In the genomic region with DNA sequence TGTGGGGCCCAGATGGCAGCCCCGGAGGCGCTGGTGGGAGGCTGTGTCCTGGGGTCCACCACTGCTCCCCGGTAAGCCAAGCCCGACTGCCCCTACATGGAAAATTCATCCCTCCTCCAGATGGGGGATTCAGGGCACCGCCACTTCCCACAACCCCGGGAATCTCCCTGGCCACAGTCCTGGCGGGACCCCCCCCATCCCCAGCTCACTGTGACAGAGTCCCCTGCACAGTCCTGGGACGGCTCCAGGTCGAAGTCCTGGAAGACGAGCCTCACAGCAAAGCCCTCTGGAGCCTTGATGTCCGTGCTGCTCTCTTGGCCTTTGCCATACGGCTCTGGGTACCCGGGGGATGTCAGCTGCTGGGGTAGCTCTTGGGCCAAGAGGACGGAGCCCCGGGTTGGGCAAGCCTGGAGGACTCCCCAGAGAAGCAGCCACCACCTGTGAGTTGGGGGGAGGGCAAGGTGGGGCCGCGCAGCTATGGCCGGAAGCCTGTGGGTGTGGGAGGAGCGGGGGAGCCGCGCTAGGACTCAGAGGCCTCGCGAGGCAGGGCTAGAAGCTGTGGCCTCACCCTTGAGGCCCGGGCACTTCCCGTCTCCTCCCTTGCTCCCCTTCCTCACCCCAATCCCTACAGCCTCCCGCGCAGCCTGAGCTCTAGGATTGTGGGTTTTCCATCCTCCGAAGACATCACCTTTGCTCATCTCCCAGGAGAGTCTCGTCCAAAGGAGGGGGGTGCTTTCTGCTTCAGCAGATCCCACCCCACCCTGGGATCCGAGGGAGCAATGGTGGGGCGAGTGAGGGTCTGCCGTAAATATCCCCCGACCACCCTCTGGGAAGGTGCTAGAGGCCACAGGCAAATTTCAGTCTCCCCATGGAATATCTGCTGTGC, we compare ENCODE assay signal across 1 cellular context.
TF ChIP-seq lines count a peak whose summit lies in the region.

No MANE protein-coding gene starts in this region.

TF ChIP-seq in HepG2, 621 proteins besides CTCF, POLR2A, EP300 and RAD21 (continued from another document and continues in another):
- TF ChIP-seq IRF9 (CRISPR knock-in tag; IDR thresholded peaks at IDR 0.05; ENCODE audit: borderline replicate concordance) (no peak; the same call in 1 of the 2 replicates), ZNF691 (CRISPR knock-in tag; IDR thresholded peaks at IDR 0.05; ENCODE audit: borderline replicate concordance, low read depth) (no peak), EZH2 (conservative IDR thresholded peaks at IDR 0.05; ENCODE audit: low read depth, low read length) (no peak), ZNF3 (CRISPR knock-in tag; IDR thresholded peaks at IDR 0.05) (no peak), ARID4A (CRISPR knock-in tag; IDR thresholded peaks at IDR 0.05; ENCODE audit: borderline replicate concordance) (peak; percentile 81), ZSCAN9 (CRISPR knock-in tag; IDR thresholded peaks at IDR 0.05; ENCODE audit: borderline replicate concordance) (no peak; the same call in 1 of the 2 replicates), ZBTB20 (CRISPR knock-in tag; IDR thresholded peaks at IDR 0.05; ENCODE audit: borderline replicate concordance, low read depth) (no peak), KDM2A (CRISPR knock-in tag; IDR thresholded peaks at IDR 0.05; ENCODE audit: borderline replicate concordance, low read depth) (0 out of 2 replicates have a peak, but pooled peaks have one; percentile 10), ZBTB7A (CRISPR knock-in tag; IDR thresholded peaks at IDR 0.05) (peak; percentile 34), YEATS2 (CRISPR knock-in tag; IDR thresholded peaks at IDR 0.05; ENCODE audit: borderline replicate concordance) (peak; percentile 8), HIVEP1 (CRISPR knock-in tag; IDR thresholded peaks at IDR 0.05) (peak; percentile 66; the same call in 1 of the 2 replicates), PHF5A (CRISPR knock-in tag; IDR thresholded peaks at IDR 0.05; ENCODE audit: low read depth, unreplicated experiment) (no peak), BCLAF1 (IDR thresholded peaks at IDR 0.05) (no peak), ZSCAN5A (CRISPR knock-in tag; IDR thresholded peaks at IDR 0.05; ENCODE audit: borderline replicate concordance) (peak; percentile 83; the same call in 1 of the 2 replicates), FOXA1 (IDR thresholded peaks at IDR 0.05) (no peak), FOXA1 (CRISPR knock-in tag; IDR thresholded peaks at IDR 0.05) (no peak), SIN3B (IDR thresholded peaks at IDR 0.05; ENCODE audit: low read length) (no peak), ZSCAN12 (CRISPR knock-in tag; IDR thresholded peaks at IDR 0.05) (0 out of 2 replicates have a peak, but pooled peaks have one; percentile 43), KLF15 (CRISPR knock-in tag; IDR thresholded peaks at IDR 0.05; ENCODE audit: borderline replicate concordance) (0 out of 2 replicates have a peak, but pooled peaks have one; percentile 18), ZMAT3 (CRISPR knock-in tag; conservative IDR thresholded peaks at IDR 0.05) (0 out of 2 replicates have a peak, but pooled peaks have one; percentile 36), ZNF619 (CRISPR knock-in tag; IDR thresholded peaks at IDR 0.05) (0 out of 2 replicates have a peak, but pooled peaks have one; percentile 56), ZNF101 (CRISPR knock-in tag; IDR thresholded peaks at IDR 0.05; ENCODE audit: borderline replicate concordance, low read depth) (peak; percentile 77; the same call in 1 of the 2 replicates), NR2C2 (CRISPR knock-in tag; IDR thresholded peaks at IDR 0.05; ENCODE audit: borderline replicate concordance) (no peak; the same call in 1 of the 2 replicates), NR1H2 (CRISPR knock-in tag; IDR thresholded peaks at IDR 0.05; ENCODE audit: borderline replicate concordance, low read depth) (no peak), MZF1 (CRISPR knock-in tag; IDR thresholded peaks at IDR 0.05; ENCODE audit: borderline replicate concordance) (no peak), ZBTB1 (CRISPR knock-in tag; IDR thresholded peaks at IDR 0.05; ENCODE audit: borderline replicate concordance) (no peak), TFDP2 (CRISPR knock-in tag; IDR thresholded peaks at IDR 0.05) (peak; percentile 59; the same call in 1 of the 2 replicates), ZNF160 (CRISPR knock-in tag; IDR thresholded peaks at IDR 0.05) (no peak), ZNF33B (CRISPR knock-in tag; IDR thresholded peaks at IDR 0.05) (no peak)
- TF ChIP-seq, protein P1, sequence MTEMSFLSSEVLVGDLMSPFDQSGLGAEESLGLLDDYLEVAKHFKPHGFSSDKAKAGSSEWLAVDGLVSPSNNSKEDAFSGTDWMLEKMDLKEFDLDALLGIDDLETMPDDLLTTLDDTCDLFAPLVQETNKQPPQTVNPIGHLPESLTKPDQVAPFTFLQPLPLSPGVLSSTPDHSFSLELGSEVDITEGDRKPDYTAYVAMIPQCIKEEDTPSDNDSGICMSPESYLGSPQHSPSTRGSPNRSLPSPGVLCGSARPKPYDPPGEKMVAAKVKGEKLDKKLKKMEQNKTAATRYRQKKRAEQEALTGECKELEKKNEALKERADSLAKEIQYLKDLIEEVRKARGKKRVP (CRISPR knock-in tag; IDR thresholded peaks at IDR 0.05): no peak
- TF ChIP-seq, protein P2, sequence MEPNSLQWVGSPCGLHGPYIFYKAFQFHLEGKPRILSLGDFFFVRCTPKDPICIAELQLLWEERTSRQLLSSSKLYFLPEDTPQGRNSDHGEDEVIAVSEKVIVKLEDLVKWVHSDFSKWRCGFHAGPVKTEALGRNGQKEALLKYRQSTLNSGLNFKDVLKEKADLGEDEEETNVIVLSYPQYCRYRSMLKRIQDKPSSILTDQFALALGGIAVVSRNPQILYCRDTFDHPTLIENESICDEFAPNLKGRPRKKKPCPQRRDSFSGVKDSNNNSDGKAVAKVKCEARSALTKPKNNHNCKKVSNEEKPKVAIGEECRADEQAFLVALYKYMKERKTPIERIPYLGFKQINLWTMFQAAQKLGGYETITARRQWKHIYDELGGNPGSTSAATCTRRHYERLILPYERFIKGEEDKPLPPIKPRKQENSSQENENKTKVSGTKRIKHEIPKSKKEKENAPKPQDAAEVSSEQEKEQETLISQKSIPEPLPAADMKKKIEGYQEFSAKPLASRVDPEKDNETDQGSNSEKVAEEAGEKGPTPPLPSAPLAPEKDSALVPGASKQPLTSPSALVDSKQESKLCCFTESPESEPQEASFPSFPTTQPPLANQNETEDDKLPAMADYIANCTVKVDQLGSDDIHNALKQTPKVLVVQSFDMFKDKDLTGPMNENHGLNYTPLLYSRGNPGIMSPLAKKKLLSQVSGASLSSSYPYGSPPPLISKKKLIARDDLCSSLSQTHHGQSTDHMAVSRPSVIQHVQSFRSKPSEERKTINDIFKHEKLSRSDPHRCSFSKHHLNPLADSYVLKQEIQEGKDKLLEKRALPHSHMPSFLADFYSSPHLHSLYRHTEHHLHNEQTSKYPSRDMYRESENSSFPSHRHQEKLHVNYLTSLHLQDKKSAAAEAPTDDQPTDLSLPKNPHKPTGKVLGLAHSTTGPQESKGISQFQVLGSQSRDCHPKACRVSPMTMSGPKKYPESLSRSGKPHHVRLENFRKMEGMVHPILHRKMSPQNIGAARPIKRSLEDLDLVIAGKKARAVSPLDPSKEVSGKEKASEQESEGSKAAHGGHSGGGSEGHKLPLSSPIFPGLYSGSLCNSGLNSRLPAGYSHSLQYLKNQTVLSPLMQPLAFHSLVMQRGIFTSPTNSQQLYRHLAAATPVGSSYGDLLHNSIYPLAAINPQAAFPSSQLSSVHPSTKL (CRISPR knock-in tag; IDR thresholded peaks at IDR 0.05): no peak; the same call in 1 of the 2 replicates
- TF ChIP-seq, protein P3, sequence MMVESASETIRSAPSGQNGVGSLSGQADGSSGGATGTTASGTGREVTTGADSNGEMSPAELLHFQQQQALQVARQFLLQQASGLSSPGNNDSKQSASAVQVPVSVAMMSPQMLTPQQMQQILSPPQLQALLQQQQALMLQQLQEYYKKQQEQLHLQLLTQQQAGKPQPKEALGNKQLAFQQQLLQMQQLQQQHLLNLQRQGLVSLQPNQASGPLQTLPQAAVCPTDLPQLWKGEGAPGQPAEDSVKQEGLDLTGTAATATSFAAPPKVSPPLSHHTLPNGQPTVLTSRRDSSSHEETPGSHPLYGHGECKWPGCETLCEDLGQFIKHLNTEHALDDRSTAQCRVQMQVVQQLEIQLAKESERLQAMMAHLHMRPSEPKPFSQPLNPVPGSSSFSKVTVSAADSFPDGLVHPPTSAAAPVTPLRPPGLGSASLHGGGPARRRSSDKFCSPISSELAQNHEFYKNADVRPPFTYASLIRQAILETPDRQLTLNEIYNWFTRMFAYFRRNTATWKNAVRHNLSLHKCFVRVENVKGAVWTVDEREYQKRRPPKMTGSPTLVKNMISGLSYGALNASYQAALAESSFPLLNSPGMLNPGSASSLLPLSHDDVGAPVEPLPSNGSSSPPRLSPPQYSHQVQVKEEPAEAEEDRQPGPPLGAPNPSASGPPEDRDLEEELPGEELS (CRISPR knock-in tag; IDR thresholded peaks at IDR 0.05): peak; percentile 43; the same call in 1 of the 2 replicates
